8 cellular contexts compared by ENCODE assay signal in the genomic region with DNA sequence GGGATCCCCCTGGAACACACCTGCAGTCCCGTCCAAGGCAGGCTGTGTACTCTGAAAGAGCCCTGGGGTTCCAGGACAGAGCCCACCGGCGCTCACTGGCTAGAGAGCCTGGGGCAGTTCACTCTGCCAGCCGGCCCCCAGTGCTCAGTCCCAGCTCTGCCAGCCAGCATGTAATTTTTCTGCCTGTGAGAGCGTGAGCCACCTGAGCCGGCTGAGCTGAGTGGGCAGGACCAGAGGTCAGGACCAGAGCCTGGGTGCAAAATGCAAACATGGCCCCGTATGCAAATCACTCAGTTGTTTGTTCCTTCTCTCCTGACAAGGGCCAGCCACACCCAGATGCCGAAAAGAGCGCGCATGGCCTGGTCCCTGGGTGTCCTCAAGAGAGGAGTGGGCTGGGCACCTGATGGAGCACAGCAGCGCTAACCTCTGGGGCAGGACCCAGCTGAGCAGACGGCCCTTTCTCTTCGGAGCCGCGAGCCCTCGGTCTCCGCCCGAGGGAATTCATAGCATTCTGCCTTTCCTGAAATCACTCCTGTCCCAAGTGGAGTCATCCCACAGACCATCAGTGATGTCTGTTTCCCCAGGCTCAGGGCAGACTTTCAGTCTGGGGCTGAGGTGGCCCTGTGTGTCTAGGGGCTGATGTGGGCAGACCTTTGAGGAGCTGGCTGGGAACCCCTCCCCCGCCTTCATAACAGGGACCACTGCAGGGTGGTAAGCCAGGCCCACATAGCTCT. TPM values are rescaled to one million over a fixed set of nuclear protein-coding genes. Genes with fewer than 3 reads are reported as not detected.
DNase-seq lines count a peak whose midpoint lies in the region; ATAC-seq lines count a peak whose summit lies in the region.

No MANE protein-coding gene starts in this region.

- no peak overlapping the region for H3K4me2 ChIP-seq in skeletal muscle satellite cell (ENCODE audit: low read length)

- no peaks in the 10 kb centered on the region for H3K9me3 ChIP-seq in skeletal muscle satellite cell (replicated peaks; ENCODE audit: low read length)

- H3K4me1 ChIP-seq in skeletal muscle satellite cell (ENCODE audit: control insufficient read depth, insufficient read depth, low read length): peaks cover 45% of the 10 kb centered on the region

- H3K27me3 ChIP-seq in skeletal muscle satellite cell (ENCODE audit: control insufficient read depth, insufficient read depth, low read length): no peaks in the 10 kb centered on the region

- DNase-seq in NCI-H1436 (lab: John Stamatoyannopoulos, UW) (no peak), NCI-H2171 treated with DMSO at 0.1 percent for 48 hours (lab: John Stamatoyannopoulos, UW) (no peak), NCI-H1436 treated with DMSO at 0.1 percent for 48 hours (lab: John Stamatoyannopoulos, UW) (no peak)
- DNase-seq in stimulated activated CD4-positive, alpha-beta T cell treated with anti-CD3 and anti-CD28 coated beads, Interleukin-4, amount 100 ng/mL, for 1 hour: no peak

- H3K4me3 ChIP-seq in skeletal muscle satellite cell (ENCODE audit: low read length): no peak overlapping the region

- H3K36me3 ChIP-seq in skeletal muscle satellite cell (ENCODE audit: insufficient read depth, low read length): no peaks in the 10 kb centered on the region

- ATAC-seq in GM18907 (IDR thresholded peaks at IDR 0.05; ENCODE audit: unreplicated experiment): peak; percentile 44
- peak; percentile 28 for ATAC-seq in HG02938 (IDR thresholded peaks at IDR 0.05; ENCODE audit: unreplicated experiment)

- peak overlapping the region; percentile 75 for H3K27ac ChIP-seq in angular gyrus (ENCODE audit: low read depth, low read length)

- peak overlapping the region; percentile 81 for H3K9ac ChIP-seq in skeletal muscle satellite cell (ENCODE audit: low read depth, low read length)

RNA-seq across cellular contexts. Expression of a gene that starts 36.5 kb away (rescaled TPM):
- 761 and 825 TPM in 2 replicates for total RNA-seq in skeletal muscle satellite cell (2012; rRNA removed)
